ENCODE assay signal across 24 cellular contexts in the genomic region with DNA sequence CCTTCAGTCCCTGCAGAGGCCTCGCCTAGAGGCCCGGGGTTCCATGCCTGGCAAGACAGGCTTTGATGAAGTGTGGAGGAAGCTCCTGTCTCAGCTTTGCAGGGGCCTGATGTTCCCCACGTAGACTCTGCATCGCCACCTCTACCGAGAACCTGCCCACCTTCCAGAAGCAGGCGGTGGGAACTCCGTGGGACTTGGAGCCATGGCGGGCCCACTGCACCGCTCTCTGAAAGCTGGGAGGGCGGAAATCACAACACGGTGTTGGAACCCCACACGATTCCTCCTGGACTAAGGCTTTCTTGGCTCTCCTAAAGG.
DNase-seq lines count a peak whose midpoint lies in the region; ATAC-seq and TF ChIP-seq lines count a peak whose summit lies in the region.
"Had no signal": no experiment of that assay in that cellular context is flagged by ENCODE, and none has a peak within 500 bp of the region (broad histone marks: within the 10 kb centered on the region; RNA-seq: fewer than 3 reads in every experiment).

No MANE protein-coding gene starts in this region.

- peak overlapping the region; percentile 11 for H2AK5ac ChIP-seq in neuronal stem cell (ENCODE audit: low read depth, low read length)

- H3K27ac ChIP-seq in heart left ventricle (peak overlapping the region in 11 of 12 donors; percentile 3 to 69 (median 52)), RWPE2 (ENCODE audit: poor library complexity, severe bottlenecking) (no peak overlapping the region), neuronal stem cell (replicated peaks; ENCODE audit: low read length) (no peak overlapping the region)
- H3K27ac ChIP-seq: BLaER1, PC-9, SK-N-MC had no signal

- peaks cover 0 to 46% (median 28%) of the 10 kb centered on the region in 12 donors for H3K4me1 ChIP-seq in heart left ventricle
- no peaks in the 10 kb centered on the region for H3K4me1 ChIP-seq in RWPE2 (ENCODE audit: insufficient read depth, poor library complexity, severe bottlenecking)
- peaks cover 0 to 2% of the 10 kb centered on the region in 2 donors for H3K4me1 ChIP-seq in neuronal stem cell (ENCODE audit: control insufficient read depth in 2 of 2, insufficient read depth in 1 of 2, low read depth in 1 of 2, low read length in 2 of 2)
- no peaks in the 10 kb centered on the region for H3K4me1 ChIP-seq in HAP-1

- WGBS in heart left ventricle, 4 donors, result 68 to 84% (median 81%) methylated on average over 9 to 12 of the region's 12 CpGs
- WGBS in neuronal stem cell (ENCODE audit: extremely low coverage in 2 of 2, insufficient read length in 2 of 2, insufficient replicate concordance in 1 of 2), 2 donors, result no CpG with 5 or more reads among the region's 12 CpGs

- no peak overlapping the region for H3K4ac ChIP-seq in neuronal stem cell (ENCODE audit: low read length)

- H4K8ac ChIP-seq in neuronal stem cell (ENCODE audit: low read depth, low read length), result no peak overlapping the region

- peak overlapping the region; percentile 79 for H2BK15ac ChIP-seq in neuronal stem cell (ENCODE audit: low read length)

- TF ChIP-seq CTCF in heart left ventricle (IDR thresholded peaks at IDR 0.05), result no peak
- no peak for TF ChIP-seq CTCF in RWPE2 (IDR thresholded peaks at IDR 0.05; ENCODE audit: poor library complexity, severe bottlenecking)

- intact Hi-C loops in heart left ventricle (cut with DNase I) (loop anchor here in 1 of 10 donors (5.0 kb wide), 1 partner anchor 32 kb away; no protein-coding TSS in a partner anchor), Right ventricle myocardium inferior (cut with DNase I) (no loop called here)

- H3K23ac ChIP-seq in neuronal stem cell (ENCODE audit: low read depth, low read length, poor library complexity), result no peak overlapping the region

- H3K18ac ChIP-seq in neuronal stem cell (ENCODE audit: low read length), result peak overlapping the region; percentile 59

- H3K79me1 ChIP-seq in neuronal stem cell (ENCODE audit: low read depth, low read length), result no peaks in the 10 kb centered on the region

- no peak overlapping the region for H2AFZ ChIP-seq in neuronal stem cell (ENCODE audit: low read length)
- H2AFZ ChIP-seq: PC-9 had no signal

- H4K91ac ChIP-seq in neuronal stem cell (ENCODE audit: low read depth, low read length, poor library complexity), result no peak overlapping the region

- no peak for ATAC-seq in heart left ventricle
- ATAC-seq in Right ventricle myocardium inferior, result no peak
- no peak for ATAC-seq in RWPE2 (ENCODE audit: low read depth)

- no peak overlapping the region for H3K14ac ChIP-seq in neuronal stem cell (ENCODE audit: low read length)

- in situ Hi-C loops in HAP-1 (cut with MboI; ENCODE audit: low sequenced_read_pairs), result no loop called here

- H2BK12ac ChIP-seq in neuronal stem cell (ENCODE audit: low read length), result no peak overlapping the region

- H3K36me3 ChIP-seq in heart left ventricle (no peaks in the 10 kb centered on the region), RWPE2 (ENCODE audit: low read depth) (no peaks in the 10 kb centered on the region), neuronal stem cell (replicated peaks in 1 of 2; ENCODE audit: control insufficient read depth in 2 of 2, insufficient read depth in 2 of 2, low read length in 2 of 2) (no peaks in the 10 kb centered on the region), HAP-1 (replicated peaks) (no peaks in the 10 kb centered on the region)
- H3K36me3 ChIP-seq: BLaER1, MG63 had no signal

- no peak overlapping the region for H2BK120ac ChIP-seq in neuronal stem cell (ENCODE audit: low read depth, low read length)

- TF ChIP-seq POLR2A in heart left ventricle (IDR thresholded peaks at IDR 0.05), result no peak

- H3K4me3 ChIP-seq in heart left ventricle (peak overlapping the region in 1 of 12 donors; percentile 9), RWPE2 (ENCODE audit: severe bottlenecking) (no peak overlapping the region), neuronal stem cell (ENCODE audit: low read length in 2 of 2) (no peak overlapping the region), HAP-1 (no peak overlapping the region)
- H3K4me3 ChIP-seq: BLaER1, MG63, PC-9, SK-N-MC had no signal

- DNase-seq in heart left ventricle, result no peak
- no peak for DNase-seq in Right ventricle myocardium inferior (ENCODE audit: missing footprints)
- peak; percentile 28 for DNase-seq in RWPE2 (ENCODE audit: low spot score)
- no peak for DNase-seq in neuronal stem cell (ENCODE audit: low spot score)
- peak; percentile 36 for DNase-seq in ureter (ENCODE audit: low spot score)
- no peak for DNase-seq in HAP-1 (ENCODE audit: low spot score in 2 of 2)
- no peak for DNase-seq in NCI-H2227 (lab: John Stamatoyannopoulos, UW; ENCODE audit: unreplicated experiment)
- DNase-seq: CD4-positive, CD25-positive, alpha-beta regulatory T cell; DMS153; GOT3; HCEC 1CT; KBM-7; MG63; NCI-H1105 treated with DMSO at 0.1 percent for 48 hours; NCI-H146; NCI-H1930; NCI-H2107; NCI-H446; NCI-H524 treated with DMSO at 0.1 percent for 48 hours; NCI-H774; PC-9; SHP77 treated with DMSO at 0.1 percent for 48 hours had no signal

- H3K9ac ChIP-seq in neuronal stem cell (ENCODE audit: low read depth, low read length, poor library complexity), result no peak overlapping the region
- H3K9ac ChIP-seq: BLaER1 had no signal

- no peaks in the 10 kb centered on the region for H3K9me3 ChIP-seq in heart left ventricle
- H3K9me3 ChIP-seq in RWPE2 (ENCODE audit: severe bottlenecking), result no peaks in the 10 kb centered on the region
- H3K9me3 ChIP-seq in neuronal stem cell (replicated peaks in 1 of 2; ENCODE audit: control insufficient read depth in 2 of 2, insufficient read depth in 1 of 2, low read depth in 1 of 2, low read length in 2 of 2), result peaks cover 0 to 7% of the 10 kb centered on the region in 2 donors
- no peaks in the 10 kb centered on the region for H3K9me3 ChIP-seq in HAP-1
- H3K9me3 ChIP-seq: MG63 had no signal

- H3K27me3 ChIP-seq in heart left ventricle (no peaks in the 10 kb centered on the region), RWPE2 (ENCODE audit: insufficient read depth, poor library complexity, severe bottlenecking) (no peaks in the 10 kb centered on the region), neuronal stem cell (ENCODE audit: control insufficient read depth in 3 of 3, insufficient read depth in 3 of 3, low read depth in 1 of 3, low read length in 3 of 3) (peaks cover 0 to 6% (median 4%) of the 10 kb centered on the region in 3 experiments), HAP-1 (ENCODE audit: low read depth) (no peaks in the 10 kb centered on the region)
- H3K27me3 ChIP-seq: BLaER1, MG63 had no signal

- H2BK5ac ChIP-seq in neuronal stem cell (ENCODE audit: low read length), result no peak overlapping the region

- no peak overlapping the region for H3K4me2 ChIP-seq in neuronal stem cell (ENCODE audit: insufficient read depth, low read length, poor library complexity, severe bottlenecking)
- H3K4me2 ChIP-seq: BLaER1, PC-9 had no signal

Comparison
In these comparisons a context has a peak if more than half of its experiments do, and no peak if none do; other contexts are left out.
1. DNase-seq: peak in RWPE2 (single experiment) and ureter (single experiment); none in heart left ventricle (0 of 5), Right ventricle myocardium inferior (single experiment), neuronal stem cell (single experiment), HAP-1 (0 of 2) and NCI-H2227 (single experiment).
2. H3K27ac ChIP-seq: peak in heart left ventricle (11 of 12); none in RWPE2 (single experiment) and neuronal stem cell (single experiment).